ENCODE assay signal across 13 cellular contexts in genomic region chr6:38404355-38404754, GRCh38.
DNase-seq lines count a peak whose midpoint lies in the region; ATAC-seq and TF ChIP-seq lines count a peak whose summit lies in the region.
"Had no signal": no experiment of that assay in that cellular context is flagged by ENCODE, and none has a peak within 500 bp of the region (broad histone marks: within the 10 kb centered on the region; RNA-seq: fewer than 3 reads in every experiment).

No MANE protein-coding gene starts in this region.

- no peak overlapping the region for H3K4me3 ChIP-seq in choroid plexus epithelial cell (ENCODE audit: low read depth, low read length)
- H3K4me3 ChIP-seq: neural progenitor cell had no signal

- no peak for ATAC-seq in GM19023 (IDR thresholded peaks at IDR 0.05; ENCODE audit: unreplicated experiment)

- no peaks in the 10 kb centered on the region for H3K27me3 Mint-ChIP-seq in mesothelial cell of epicardium (ENCODE audit: low read depth)

- in situ Hi-C loops in ACHN (cut with HindIII; ENCODE audit: low pct_ligation_motif_present, low pct_unique_long_range_greater_than_20kb, low sequenced_read_pairs): no loop called here

- no peaks in the 10 kb centered on the region for H3K9me3 Mint-ChIP-seq in mesothelial cell of epicardium
- H3K9me3 Mint-ChIP-seq: immature natural killer cell, neural progenitor cell had no signal

- no peaks in the 10 kb centered on the region for H3K36me3 Mint-ChIP-seq in mesothelial cell of epicardium
- H3K36me3 Mint-ChIP-seq: immature natural killer cell, neural progenitor cell had no signal

- peak overlapping the region; percentile 83 for H3K27ac Mint-ChIP-seq in mesothelial cell of epicardium
- H3K27ac Mint-ChIP-seq: neural progenitor cell had no signal

- no peak overlapping the region for H3K4me3 Mint-ChIP-seq in mesothelial cell of epicardium
- H3K4me3 Mint-ChIP-seq: immature natural killer cell, neural progenitor cell had no signal

- DNase-seq in DMS79 (lab: John Stamatoyannopoulos, UW) (peak; percentile 18), NCI-H345 (lab: John Stamatoyannopoulos, UW) (peak; percentile 79), choroid plexus epithelial cell (ENCODE audit: low read depth) (peak; percentile 46), mesothelial cell of epicardium (ENCODE audit: low spot score in 2 of 2, unreplicated experiment in 2 of 2) (no peak), middle frontal gyrus (ENCODE audit: extremely low spot score, low spot score) (no peak), ACHN (no peak), LoVo (ENCODE audit: low spot score) (no peak)
- DNase-seq: activated CD4-positive, alpha-beta T cell treated with anti-CD3 and anti-CD28 coated beads for 48 hours; NCI-H2029 treated with DMSO at 0.1 percent for 48 hours; stimulated activated naive CD4-positive, alpha-beta T cell had no signal

- no peak for TF ChIP-seq CTCF in choroid plexus epithelial cell (conservative IDR thresholded peaks at IDR 0.05; ENCODE audit: low read depth, low read length)
- no peak for TF ChIP-seq CTCF in mesothelial cell of epicardium (IDR thresholded peaks at IDR 0.05; ENCODE audit: unreplicated experiment)

- peaks cover 27% of the 10 kb centered on the region for H3K4me1 Mint-ChIP-seq in mesothelial cell of epicardium

Comparison
In these comparisons a context has a peak if more than half of its experiments do, and no peak if none do; other contexts are left out.
1. DNase-seq: peak in DMS79 (single experiment), NCI-H345 (single experiment) and choroid plexus epithelial cell (single experiment); none in mesothelial cell of epicardium (0 of 2), middle frontal gyrus (single experiment), ACHN (single experiment) and LoVo (single experiment).